ENCODE assay signal across 22 cellular contexts in the genomic region with DNA sequence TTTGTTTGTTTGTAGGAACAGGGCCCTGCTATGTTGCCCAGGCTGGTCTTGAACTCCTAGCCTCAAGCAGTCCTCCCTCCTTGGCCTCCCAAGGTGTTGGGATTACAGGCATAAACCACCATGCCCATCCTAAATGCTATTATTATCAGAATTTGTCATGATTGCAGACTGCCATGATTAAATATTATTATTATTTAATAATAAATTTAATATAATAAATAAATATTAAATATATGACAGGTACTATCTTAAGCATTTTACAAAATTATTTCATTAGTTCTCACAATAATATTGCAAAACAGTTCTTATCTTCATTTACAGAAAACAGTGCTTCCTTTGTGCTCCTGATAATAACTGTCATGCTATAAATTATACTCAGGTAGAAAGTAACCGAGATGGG.
"Had no signal": no experiment of that assay in that cellular context is flagged by ENCODE, and none has a peak within 500 bp of the region (broad histone marks: within the 10 kb centered on the region; RNA-seq: fewer than 3 reads in every experiment).

No MANE protein-coding gene starts in this region.

- H3K4me2 ChIP-seq: SK-N-SH had no signal

- H3K9me3 ChIP-seq: SK-N-SH had no signal

- DNase-seq: Kasumi-1; KG1; MV-4-11; NCI-H1048; NCI-H1105; NCI-H1417; NCI-H1436 treated with DMSO at 0.1 percent for 48 hours; NCI-H1694; NCI-H187 treated with DMSO at 0.1 percent for 48 hours; NCI-H2029 treated with DMSO at 0.1 percent for 48 hours; NCI-H2171 treated with DMSO at 0.1 percent for 48 hours; NCI-H2227 treated with DMSO at 0.1 percent for 48 hours; NCI-H524 treated with DMSO at 0.1 percent for 48 hours; NCI-H69; NCI-H774; NK-92 treated with Interleukin-12 subunit alpha and Interleukin-12 subunit beta, amount 100 ng/mL, for 24 hours; PC-3; SHP77; SK-N-SH; T-helper 1 cell had no signal

- ATAC-seq: Panc1, PC-3 had no signal

- H3K9ac ChIP-seq: SK-N-SH had no signal

- H3K27ac ChIP-seq: RWPE1 had no signal
